In genomic region chr14:61077946-61078738, GRCh38 we compare ENCODE assay signal across 23 cellular contexts.
DNase-seq lines count a peak whose midpoint lies in the region; ATAC-seq and TF ChIP-seq lines count a peak whose summit lies in the region.
"Had no signal": no experiment of that assay in that cellular context is flagged by ENCODE, and none has a peak within 500 bp of the region (broad histone marks: within the 10 kb centered on the region; RNA-seq: fewer than 3 reads in every experiment).

No MANE protein-coding gene starts in this region.

- no peak for TF ChIP-seq POLR2A in IMR-90 (IDR thresholded peaks at IDR 0.05; ENCODE audit: low read depth, low read length)

- no peak overlapping the region for H4K91ac ChIP-seq in IMR-90 (ENCODE audit: insufficient read depth, low read depth, low read length)

- H3K4me2 ChIP-seq in IMR-90 (ENCODE audit: low read depth, low read length), result no peak overlapping the region
- H3K4me2 ChIP-seq: BLaER1, SK-N-SH had no signal

- CTCF ChIA-PET in IMR-90 (lab: Yijun Ruan, JAX), result interaction anchor here (0.7 kb wide), 1 partner anchor 454 kb away, joined by 3 read pairs; no protein-coding TSS in a partner anchor
- CTCF ChIA-PET in WTC11 (lab: Charles Lee), result no interaction called here

- TF ChIP-seq CTCF in IMR-90 (conservative IDR thresholded peaks at IDR 0.05; ENCODE audit: low read depth, low read length) (no peak), WTC11 (IDR thresholded peaks at IDR 0.05) (no peak)

- BruUV-seq in IMR-90 (replicated peaks; lab: Mats Ljungman, UMichigan), result no TSS peak

- dilution Hi-C loops in IMR-90 (cut with HindIII; ENCODE audit: low sequenced_read_pairs, unreplicated experiment), result no loop called here

- no peak overlapping the region for H2BK20ac ChIP-seq in IMR-90 (ENCODE audit: low read depth, low read length)

- H2BK15ac ChIP-seq in IMR-90 (ENCODE audit: low read depth, low read length), result no peak overlapping the region

- no peak overlapping the region for H3K4me3 ChIP-seq in IMR-90 (ENCODE audit: insufficient read depth, low read depth, low read length)
- H3K4me3 ChIP-seq: adrenal gland, BLaER1, dorsolateral prefrontal cortex, mucosa of descending colon, upper lobe of right lung had no signal

- H3K9me1 ChIP-seq in IMR-90 (ENCODE audit: insufficient read depth, low read length), result peaks cover 9% of the 10 kb centered on the region

- ATAC-seq in IMR-90 (ENCODE audit: low read depth) (no peak), WTC11 (no peak)
- ATAC-seq: activated T-helper 17 cell treated with anti-CD3 and anti-CD28 coated beads, Interleukin-2, amount 50 U/mL, for 72 hours; left ventricle myocardium superior; mucosa of descending colon; upper lobe of right lung had no signal

- no peak overlapping the region for H3K4ac ChIP-seq in IMR-90 (ENCODE audit: low read depth, low read length)

- H2BK5ac ChIP-seq in IMR-90 (ENCODE audit: low read depth, low read length, poor library complexity, severe bottlenecking), result peak overlapping the region; percentile 12

- H3K27me3 ChIP-seq in IMR-90 (ENCODE audit: control insufficient read depth, insufficient read depth, low read length), result no peaks in the 10 kb centered on the region
- H3K27me3 ChIP-seq: adrenal gland, BLaER1, dorsolateral prefrontal cortex, upper lobe of right lung had no signal

- no peaks in the 10 kb centered on the region for H3K27me3 Mint-ChIP-seq in WTC11 (ENCODE audit: low read depth)
- no peaks in the 10 kb centered on the region for H3K27me3 Mint-ChIP-seq in T-helper 2 cell treated with Interferon-gamma antibody and Interleukin-4, amounts not matched to agents 5 μg/mL and 100 μg/mL, for 36 hours (ENCODE audit: low read depth)
- H3K27me3 Mint-ChIP-seq: activated T-helper 17 cell treated with anti-CD3 and anti-CD28 coated beads, Interleukin-2, amount 50 U/mL, for 72 hours had no signal

- H3K4me1 Mint-ChIP-seq in WTC11, result peaks cover 20% of the 10 kb centered on the region
- H3K4me1 Mint-ChIP-seq in T-helper 2 cell treated with Interferon-gamma antibody and Interleukin-4, amounts not matched to agents 5 μg/mL and 100 μg/mL, for 36 hours (ENCODE audit: low read depth), result no peaks in the 10 kb centered on the region
- H3K4me1 Mint-ChIP-seq: activated T-helper 17 cell treated with anti-CD3 and anti-CD28 coated beads, Interleukin-2, amount 50 U/mL, for 72 hours had no signal

- H3K9me3 Mint-ChIP-seq in WTC11, result peaks cover 4% of the 10 kb centered on the region
- no peaks in the 10 kb centered on the region for H3K9me3 Mint-ChIP-seq in T-helper 2 cell treated with Interferon-gamma antibody and Interleukin-4, amounts not matched to agents 5 μg/mL and 100 μg/mL, for 36 hours
- H3K9me3 Mint-ChIP-seq: activated T-helper 17 cell treated with anti-CD3 and anti-CD28 coated beads, Interleukin-2, amount 50 U/mL, for 72 hours had no signal

- H4K5ac ChIP-seq in IMR-90 (ENCODE audit: low read depth, low read length), result no peak overlapping the region

- H3K18ac ChIP-seq in IMR-90 (ENCODE audit: low read depth, low read length), result no peak overlapping the region

- H3K14ac ChIP-seq in IMR-90 (replicated peaks; ENCODE audit: low read depth, low read length), result no peak overlapping the region

- no peak overlapping the region for H3K4me3 Mint-ChIP-seq in WTC11
- H3K4me3 Mint-ChIP-seq in T-helper 2 cell treated with Interferon-gamma antibody and Interleukin-4, amounts not matched to agents 5 μg/mL and 100 μg/mL, for 36 hours, result no peak overlapping the region
- H3K4me3 Mint-ChIP-seq: activated T-helper 17 cell treated with anti-CD3 and anti-CD28 coated beads, Interleukin-2, amount 50 U/mL, for 72 hours had no signal

- in situ Hi-C loops in IMR-90 (cut with MboI; ENCODE audit: low sequenced_read_pairs), result no loop called here

- no peak overlapping the region for H2AK9ac ChIP-seq in IMR-90 (replicated peaks; ENCODE audit: low read depth, low read length, poor library complexity)

- no peak for TF ChIP-seq RAD21 in IMR-90 (IDR thresholded peaks at IDR 0.05; ENCODE audit: low read length)

- H3K27ac ChIP-seq in IMR-90 (ENCODE audit: insufficient read depth, low read length), result no peak overlapping the region
- H3K27ac ChIP-seq: adrenal gland, BLaER1, dorsolateral prefrontal cortex, upper lobe of right lung had no signal

- H3K9ac ChIP-seq in IMR-90 (ENCODE audit: low read depth, low read length), result no peak overlapping the region
- H3K9ac ChIP-seq: BLaER1, SK-N-SH had no signal

- peaks cover 5% of the 10 kb centered on the region; the same call in 1 of the 2 replicates for H3K36me3 ChIP-seq in IMR-90 (ENCODE audit: control insufficient read depth, insufficient read depth, low read length)
- H3K36me3 ChIP-seq: adrenal gland, BLaER1, upper lobe of right lung had no signal

- no peaks in the 10 kb centered on the region for H3K4me1 ChIP-seq in IMR-90 (ENCODE audit: control insufficient read depth, insufficient read depth, low read length)
- H3K4me1 ChIP-seq: adrenal gland, BLaER1, upper lobe of right lung had no signal

- peak overlapping the region; percentile 27; the same call in 1 of the 2 replicates for H3K27ac Mint-ChIP-seq in WTC11
- no peak overlapping the region for H3K27ac Mint-ChIP-seq in T-helper 2 cell treated with Interferon-gamma antibody and Interleukin-4, amounts not matched to agents 5 μg/mL and 100 μg/mL, for 36 hours
- H3K27ac Mint-ChIP-seq: activated T-helper 17 cell treated with anti-CD3 and anti-CD28 coated beads, Interleukin-2, amount 50 U/mL, for 72 hours had no signal

- no peaks in the 10 kb centered on the region for H3K9me3 ChIP-seq in IMR-90 (ENCODE audit: control insufficient read depth, insufficient read depth, low read length)
- H3K9me3 ChIP-seq: adrenal gland, BLaER1, mucosa of descending colon, SK-N-SH, upper lobe of right lung had no signal

- H3K56ac ChIP-seq in IMR-90 (ENCODE audit: extremely low read depth, insufficient read depth, low read length), result no peak overlapping the region

- intact Hi-C loops in IMR-90 (cut with micrococcal nuclease), result no loop called here

- no CpG with 5 or more reads among the region's 4 CpGs for WGBS in IMR-90 (ENCODE audit: extremely low coverage in 2 of 2, insufficient read length in 1 of 2), 2 experiments

- H2AK5ac ChIP-seq in IMR-90 (ENCODE audit: low read depth, low read length), result no peak overlapping the region; the same call in 1 of the 2 replicates

- POLR2A ChIA-PET in IMR-90 (lab: Charles Lee; ENCODE audit: unreplicated experiment) (interaction anchor here (0.6 kb wide), 1 partner anchor 26 kb away, joined by 3 read pairs; no protein-coding TSS in a partner anchor), WTC11 (lab: Charles Lee) (no interaction called here)

- no peak overlapping the region for H4K8ac ChIP-seq in IMR-90 (ENCODE audit: low read depth in 2 of 2, low read length in 2 of 2)

- DNase-seq in NCI-H1105 treated with DMSO at 0.1 percent for 48 hours (lab: John Stamatoyannopoulos, UW) (peak; percentile 9), NCI-H1105 (lab: John Stamatoyannopoulos, UW) (no peak), IMR-90 (peak; percentile 38), WTC11 (ENCODE audit: low spot score) (no peak), myocyte (ENCODE audit: low read depth) (peak; percentile 57), NCI-H2081 treated with DMSO at 0.1 percent for 48 hours (lab: John Stamatoyannopoulos, UW) (no peak), NCI-H2029 (lab: John Stamatoyannopoulos, UW) (no peak)
- no peak for DNase-seq in T-helper 2 cell treated with Interferon-gamma antibody and Interleukin-4, amounts not matched to agents 5 μg/mL and 100 μg/mL, for 36 hours (ENCODE audit: low spot score)
- DNase-seq: activated CD4-positive, alpha-beta T cell treated with anti-CD3 and anti-CD28 coated beads for 1 hour; adrenal gland; caudate nucleus; dorsolateral prefrontal cortex; glutamatergic neuron; H7; left ventricle myocardium superior; mucosa of descending colon; NCI-H1694 treated with DMSO at 0.1 percent for 48 hours; NCI-H526 treated with DMSO at 0.1 percent for 48 hours; SK-N-SH; stimulated activated CD4-positive, alpha-beta T cell treated with anti-CD3 and anti-CD28 coated beads, Interleukin-4, amount 100 ng/mL, for 4 hours; upper lobe of right lung had no signal

- no peaks in the 10 kb centered on the region for H3K79me1 ChIP-seq in IMR-90 (ENCODE audit: low read depth in 1 of 2, low read length in 2 of 2)

- H2BK120ac ChIP-seq in IMR-90 (ENCODE audit: low read depth, low read length), result no peak overlapping the region

- H4K20me1 ChIP-seq in IMR-90 (ENCODE audit: insufficient read depth, low read length), result no peaks in the 10 kb centered on the region
- H4K20me1 ChIP-seq: BLaER1 had no signal

- no peak overlapping the region for H3K23ac ChIP-seq in IMR-90 (ENCODE audit: low read depth, low read length)

- H2AFZ ChIP-seq in IMR-90 (replicated peaks; ENCODE audit: low read length, poor library complexity), result peak overlapping the region; percentile 54

- H3K36me3 Mint-ChIP-seq in WTC11, result peaks cover 3% of the 10 kb centered on the region
- H3K36me3 Mint-ChIP-seq in T-helper 2 cell treated with Interferon-gamma antibody and Interleukin-4, amounts not matched to agents 5 μg/mL and 100 μg/mL, for 36 hours (ENCODE audit: low read depth), result peaks cover 2% of the 10 kb centered on the region

TF ChIP-seq in IMR-90, 13 proteins besides CTCF, POLR2A, EP300 and RAD21:
- TF ChIP-seq BHLHE40 (IDR thresholded peaks at IDR 0.05; ENCODE audit: low read depth, low read length), result 0 out of 2 replicates have a peak, but pooled peaks have one; percentile 35
- TF ChIP-seq MXI1 (IDR thresholded peaks at IDR 0.05; ENCODE audit: borderline replicate concordance, low read depth, low read length), result no peak
TF ChIP-seq in IMR-90: peak in this region for 1.

TF ChIP-seq in WTC11, 78 proteins besides CTCF, POLR2A, EP300 and RAD21:
- TF ChIP-seq GRHL2 (CRISPR knock-in tag; IDR thresholded peaks at IDR 0.05; ENCODE audit: insufficient replicate concordance, severe bottlenecking) (no peak), JAZF1 (CRISPR knock-in tag; IDR thresholded peaks at IDR 0.05) (no peak), CBFB (CRISPR knock-in tag; IDR thresholded peaks at IDR 0.05; ENCODE audit: low read depth) (no peak), USF2 (CRISPR knock-in tag; IDR thresholded peaks at IDR 0.05) (no peak), ZNF396 (CRISPR knock-in tag; IDR thresholded peaks at IDR 0.05; ENCODE audit: borderline replicate concordance) (no peak), ELF4 (CRISPR knock-in tag; IDR thresholded peaks at IDR 0.05; ENCODE audit: low read depth) (no peak), EMX1 (CRISPR knock-in tag; IDR thresholded peaks at IDR 0.05) (no peak), CREM (CRISPR knock-in tag; IDR thresholded peaks at IDR 0.05) (no peak), HMGA2 (CRISPR knock-in tag; IDR thresholded peaks at IDR 0.05) (no peak)

Comparison
In these comparisons a context has a peak if more than half of its experiments do, and no peak if none do; other contexts are left out.
1. DNase-seq: peak in NCI-H1105 treated with DMSO at 0.1 percent for 48 hours (single experiment), IMR-90 (single experiment) and myocyte (single experiment); none in NCI-H1105 (single experiment), WTC11 (single experiment), T-helper 2 cell treated with Interferon-gamma antibody and Interleukin-4, amounts not matched to agents 5 μg/mL and 100 μg/mL, for 36 hours (single experiment), NCI-H2081 treated with DMSO at 0.1 percent for 48 hours (single experiment) and NCI-H2029 (single experiment).